In the genomic region with DNA sequence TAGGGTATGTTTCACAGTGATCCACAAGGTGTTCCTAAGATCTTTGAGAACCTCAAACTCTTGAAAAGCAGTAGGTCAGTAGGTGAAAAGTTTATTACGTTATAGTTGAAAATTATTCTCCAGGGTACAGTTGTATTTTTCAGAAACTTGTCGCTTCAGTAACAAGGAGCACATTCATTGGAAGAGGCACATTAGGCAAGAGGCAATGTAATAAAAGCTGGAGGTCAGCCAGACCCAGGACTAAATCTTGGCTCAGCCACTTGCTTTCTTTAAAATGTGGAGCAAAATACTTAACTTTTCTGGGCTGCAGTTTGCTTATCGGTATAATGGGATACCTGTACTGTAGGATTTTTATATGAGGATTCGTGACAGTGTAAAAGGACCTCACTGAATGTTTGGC, we compare ENCODE assay signal across 12 cellular contexts. TPM values are rescaled to one million over a fixed set of nuclear protein-coding genes. Genes with fewer than 3 reads are reported as not detected.
DNase-seq lines count a peak whose midpoint lies in the region; ATAC-seq and TF ChIP-seq lines count a peak whose summit lies in the region.
"Had no signal": no experiment of that assay in that cellular context is flagged by ENCODE, and none has a peak within 500 bp of the region (broad histone marks: within the 10 kb centered on the region; RNA-seq: fewer than 3 reads in every experiment).

No MANE protein-coding gene starts in this region.

- no peaks in the 10 kb centered on the region for H3K9me3 Mint-ChIP-seq in activated naive CD4-positive, alpha-beta T cell treated with anti-CD3 and anti-CD28 coated beads for 36 hours

- peaks cover 2% of the 10 kb centered on the region for H3K36me3 Mint-ChIP-seq in activated naive CD4-positive, alpha-beta T cell treated with anti-CD3 and anti-CD28 coated beads for 36 hours (ENCODE audit: low read depth)

- no peaks in the 10 kb centered on the region for H3K27me3 Mint-ChIP-seq in activated naive CD4-positive, alpha-beta T cell treated with anti-CD3 and anti-CD28 coated beads for 36 hours (ENCODE audit: low read depth)
- H3K27me3 Mint-ChIP-seq: naive thymus-derived CD8-positive, alpha-beta T cell had no signal

- no peak overlapping the region for H3K4me3 Mint-ChIP-seq in activated naive CD4-positive, alpha-beta T cell treated with anti-CD3 and anti-CD28 coated beads for 36 hours
- H3K4me3 Mint-ChIP-seq: naive thymus-derived CD8-positive, alpha-beta T cell had no signal

- DNase-seq in AG10803 (ENCODE audit: low read depth) (peak; percentile 75), SK-MEL-5 (ENCODE audit: low read depth, low spot score) (peak; percentile 6), fibroblast of the aortic adventitia (ENCODE audit: low read depth) (peak; percentile 73), ovary (peak in 4 of 5 donors; percentile 31 to 71 (median 48)), DMS53 (lab: John Stamatoyannopoulos, UW) (no peak), NCI-H2029 treated with DMSO at 0.1 percent for 48 hours (lab: John Stamatoyannopoulos, UW) (no peak)
- DNase-seq in activated naive CD4-positive, alpha-beta T cell treated with anti-CD3 and anti-CD28 coated beads for 36 hours, result no peak
- DNase-seq: naive thymus-derived CD8-positive, alpha-beta T cell; NCI-H524; T-helper 1 cell had no signal

- no peak for TF ChIP-seq EP300 in ovary (IDR thresholded peaks at IDR 0.05)

- CTCF ChIA-PET in activated naive CD4-positive, alpha-beta T cell treated with anti-CD3 and anti-CD28 coated beads for 36 hours (lab: Charles Lee), result interaction anchor here (0.8 kb wide), 1 partner anchor 10 kb away, joined by 3 read pairs; no protein-coding TSS in a partner anchor

- no peak for ATAC-seq in HG03045 (IDR thresholded peaks at IDR 0.05; ENCODE audit: unreplicated experiment)
- ATAC-seq: naive thymus-derived CD8-positive, alpha-beta T cell; Panc1 had no signal

- no peak overlapping the region for H3K27ac Mint-ChIP-seq in activated naive CD4-positive, alpha-beta T cell treated with anti-CD3 and anti-CD28 coated beads for 36 hours

- H3K4me1 ChIP-seq in ovary (ENCODE audit: insufficient read depth), result peaks cover 10% of the 10 kb centered on the region

- no peak for TF ChIP-seq POLR2A in ovary (IDR thresholded peaks at IDR 0.05)

- no peaks in the 10 kb centered on the region for H3K9me3 ChIP-seq in ovary

- intact Hi-C loops in ovary (cut with DNase I), result no loop called here
- intact Hi-C loops in activated naive CD4-positive, alpha-beta T cell treated with anti-CD3 and anti-CD28 coated beads for 36 hours (cut with micrococcal nuclease), result no loop called here

- no peaks in the 10 kb centered on the region for H3K27me3 ChIP-seq in ovary

- H3K36me3 ChIP-seq in ovary, result no peaks in the 10 kb centered on the region

- H3K4me3 ChIP-seq in AG10803 (ENCODE audit: low read length) (no peak overlapping the region), fibroblast of the aortic adventitia (ENCODE audit: low read depth, low read length) (no peak overlapping the region), ovary (no peak overlapping the region)

- TF ChIP-seq CTCF in AG10803 (conservative IDR thresholded peaks at IDR 0.05; ENCODE audit: low read length) (no peak), fibroblast of the aortic adventitia (IDR thresholded peaks at IDR 0.05; ENCODE audit: insufficient read depth, low read length) (no peak), ovary (IDR thresholded peaks at IDR 0.05) (no peak)

- WGBS in ovary, 3 donors, result 27 to 38% (median 32%) methylated on average over 4 of the region's 4 CpGs

- in situ Hi-C loops in SK-MEL-5 (cut with HindIII; ENCODE audit: low pct_unique_long_range_greater_than_20kb, low sequenced_read_pairs), result no loop called here

- H3K27ac ChIP-seq in ovary, result no peak overlapping the region

- peaks cover 46% of the 10 kb centered on the region for H3K4me1 Mint-ChIP-seq in activated naive CD4-positive, alpha-beta T cell treated with anti-CD3 and anti-CD28 coated beads for 36 hours (ENCODE audit: low read depth)

RNA-seq across cellular contexts. Expression of a gene that starts 45.6 kb away (rescaled TPM):
- 0.96 and 1.3 TPM in 2 replicates for total RNA-seq in SK-MEL-5 (2014; rRNA removed; shearing (Covaris generic))
- polyA plus RNA-seq in SK-MEL-5 (2015; cell fraction: cytosol; rRNA removed), result 3.5 and 10.9 TPM in 2 replicates
- polyA plus RNA-seq in SK-MEL-5 (2015; cell fraction: nucleus; rRNA removed), result 4.8 and 18.2 TPM in 2 replicates
- total RNA-seq in fibroblast of the aortic adventitia (ENCODE audit: low replicate concordance) (14.7 and 75.3 TPM in 2 replicates), ovary (10 to 100 TPM; 50.3 to 67.5 (median 56.1) TPM)
- 10 to 100 TPM; 34.6 to 48.6 TPM for polyA plus RNA-seq in ovary
- 10 to 100 TPM; 11.2 to 13.1 TPM for total RNA-seq in activated naive CD4-positive, alpha-beta T cell treated with anti-CD3 and anti-CD28 coated beads for 36 hours

Comparison
In these comparisons a context has a peak if more than half of its experiments do, and no peak if none do; other contexts are left out.
1. DNase-seq: peak in AG10803 (single experiment), SK-MEL-5 (single experiment), fibroblast of the aortic adventitia (single experiment) and ovary (4 of 5); none in DMS53 (single experiment), NCI-H2029 treated with DMSO at 0.1 percent for 48 hours (single experiment) and activated naive CD4-positive, alpha-beta T cell treated with anti-CD3 and anti-CD28 coated beads for 36 hours (single experiment).